2 cellular contexts compared by ENCODE assay signal in genomic region chr10:112278871-112279270, GRCh38.
TF ChIP-seq lines count a peak whose summit lies in the region.

No MANE protein-coding gene starts in this region.

TF ChIP-seq in H1, 55 proteins besides CTCF, POLR2A, EP300 and RAD21:
- TF ChIP-seq ZNF274 (IDR thresholded peaks at IDR 0.05; ENCODE audit: borderline replicate concordance, extremely low read depth, low read length) (no peak), EGR1 (IDR thresholded peaks at IDR 0.05; ENCODE audit: borderline replicate concordance, low read depth, low read length) (peak; percentile 60)
TF ChIP-seq in H1: peak in this region for 1.

TF ChIP-seq in HepG2, 621 proteins besides CTCF, POLR2A, EP300 and RAD21:
- TF ChIP-seq ZNF687 (CRISPR knock-in tag; IDR thresholded peaks at IDR 0.05) (no peak), ZNF33B (CRISPR knock-in tag; IDR thresholded peaks at IDR 0.05) (no peak), MBD4 (IDR thresholded peaks at IDR 0.05; ENCODE audit: borderline replicate concordance, low read length) (no peak), ZNF276 (CRISPR knock-in tag; IDR thresholded peaks at IDR 0.05; ENCODE audit: low read depth) (no peak), NCOA5 (CRISPR knock-in tag; IDR thresholded peaks at IDR 0.05) (no peak), TBX2 (CRISPR knock-in tag; IDR thresholded peaks at IDR 0.05; ENCODE audit: borderline replicate concordance) (no peak), HES4 (CRISPR knock-in tag; IDR thresholded peaks at IDR 0.05; ENCODE audit: borderline replicate concordance) (no peak), ZNF609 (CRISPR knock-in tag; IDR thresholded peaks at IDR 0.05; ENCODE audit: borderline replicate concordance) (no peak), TOE1 (CRISPR knock-in tag; IDR thresholded peaks at IDR 0.05) (no peak), NFIB (CRISPR knock-in tag; IDR thresholded peaks at IDR 0.05; ENCODE audit: borderline replicate concordance) (no peak), NFE2L1 (CRISPR knock-in tag; IDR thresholded peaks at IDR 0.05; ENCODE audit: borderline replicate concordance) (no peak), GABPA (IDR thresholded peaks at IDR 0.05; ENCODE audit: low read depth, low read length) (no peak), GABPA (CRISPR knock-in tag; IDR thresholded peaks at IDR 0.05; ENCODE audit: low read depth) (no peak)
